In genomic region chr5:73330613-73331012, GRCh38 we compare ENCODE assay signal across 34 cellular contexts.
DNase-seq lines count a peak whose midpoint lies in the region; ATAC-seq, FAIRE-seq and TF ChIP-seq lines count a peak whose summit lies in the region.
"Had no signal": no experiment of that assay in that cellular context is flagged by ENCODE, and none has a peak within 500 bp of the region (broad histone marks: within the 10 kb centered on the region; RNA-seq: fewer than 3 reads in every experiment).

No MANE protein-coding gene starts in this region.

- no peak for ATAC-seq in K562
- ATAC-seq in activated CD8-positive, alpha-beta T cell treated with anti-CD3 and anti-CD28 coated beads for 36 hours = no peak
- ATAC-seq: A549; CD8-positive, alpha-beta T cell had no signal

- peak; percentile 21 for FAIRE-seq in A204.1 (lab: Jason Lieb, UNC)
- FAIRE-seq in K562 (lab: Jason Lieb, UNC) = no peak
- FAIRE-seq: A549, D721Med had no signal

- DNase-seq in K562 (ENCODE audit: extremely low read depth in 1 of 4, low spot score in 3 of 4) (no peak), NCI-H1436 (lab: John Stamatoyannopoulos, UW) (no peak)
- DNase-seq in stimulated activated CD4-positive, alpha-beta T cell treated with anti-CD3 and anti-CD28 coated beads, Interleukin-12 subunit alpha, Interleukin-12 subunit beta, amount 100 ng/mL, for 4 hours = no peak
- DNase-seq in activated CD8-positive, alpha-beta T cell treated with anti-CD3 and anti-CD28 coated beads for 36 hours = no peak
- DNase-seq: 8988T; ACHN; AML-193; BE2C; C1 segment of cervical spinal cord; Caco-2; Calu3; CD4-positive, alpha-beta memory T cell; CD4-positive, alpha-beta T cell; CD4-positive, CD25-positive, alpha-beta regulatory T cell; CD8-positive, alpha-beta memory T cell; CD8-positive, alpha-beta T cell; COR-L47; DMS 273 treated with DMSO at 0.1 percent for 48 hours; DMS153; DMS53; DMS79; DMS79 treated with DMSO at 0.1 percent for 48 hours; DND-41; EL had no signal

- no peaks in the 10 kb centered on the region for H3K9me1 ChIP-seq in K562 (ENCODE audit: control insufficient read depth, insufficient read depth, low read length)

- no peak overlapping the region for H3K9ac ChIP-seq in K562 (ENCODE audit: insufficient read depth in 1 of 2, low read depth in 2 of 2, low read length in 2 of 2)
- H3K9ac ChIP-seq: BLaER1; BLaER1 treated with 17β-estradiol and CSF1 and Interleukin-3, amounts not matched to agents 10 nM and 100 nM had no signal

- H3K27ac ChIP-seq in HEK293 (ENCODE audit: extremely low read depth, low read depth, low read length) (no peak overlapping the region), K562 (ENCODE audit: extremely low read depth, low read depth, low read length) (no peak overlapping the region)
- H3K27ac ChIP-seq: 22Rv1; A549; BLaER1; BLaER1 treated with 17β-estradiol and CSF1 and Interleukin-3, amounts not matched to agents 10 nM and 100 nM; C4-2B had no signal

- TF ChIP-seq CTCF in HEK293 (tag by site-specific recombination; IDR thresholded peaks at IDR 0.05) = no peak
- no peak for TF ChIP-seq CTCF in K562 (IDR thresholded peaks at IDR 0.05 in 2 of 3, conservative IDR thresholded peaks at IDR 0.05 in 1 of 3; ENCODE audit: insufficient read depth in 2 of 3, low read depth in 1 of 3, low read length in 3 of 3)
- TF ChIP-seq CTCF in activated CD8-positive, alpha-beta T cell treated with anti-CD3 and anti-CD28 coated beads for 36 hours (IDR thresholded peaks at IDR 0.05) = no peak

- CTCF ChIA-PET in HEK293 (lab: Yijun Ruan, JAX) = no interaction called here
- CTCF ChIA-PET in K562 (lab: Yijun Ruan, JAX; ENCODE audit: low intra/inter-chr PET ratio) = no interaction called here
- CTCF ChIA-PET in activated CD8-positive, alpha-beta T cell treated with anti-CD3 and anti-CD28 coated beads for 36 hours (lab: Charles Lee) = no interaction called here

- H3K4me3 Mint-ChIP-seq in activated CD8-positive, alpha-beta T cell treated with anti-CD3 and anti-CD28 coated beads for 36 hours = no peak overlapping the region
- H3K4me3 Mint-ChIP-seq: B cell; CD14-positive monocyte; CD4-positive, alpha-beta memory T cell; CD4-positive, alpha-beta T cell; CD4-positive, CD25-positive, alpha-beta regulatory T cell; CD8-positive, alpha-beta memory T cell; CD8-positive, alpha-beta T cell had no signal

- peaks cover 13% of the 10 kb centered on the region for H3K9me3 Mint-ChIP-seq in activated CD8-positive, alpha-beta T cell treated with anti-CD3 and anti-CD28 coated beads for 36 hours

- intact Hi-C loops in K562 (cut with micrococcal nuclease) = no loop called here
- intact Hi-C loops in activated CD8-positive, alpha-beta T cell treated with anti-CD3 and anti-CD28 coated beads for 36 hours (cut with micrococcal nuclease) = no loop called here

- H3K9me3 ChIP-seq in HEK293 (ENCODE audit: control insufficient read depth, insufficient read depth, low read depth, low read length) (no peaks in the 10 kb centered on the region; the same call in 1 of the 2 replicates), K562 (replicated peaks; ENCODE audit: control insufficient read depth, insufficient read depth, low read depth, low read length) (no peaks in the 10 kb centered on the region)
- H3K9me3 ChIP-seq: BE2C had no signal

- POLR2A ChIA-PET in HEK293 (lab: Yijun Ruan, JAX) = no interaction called here
- POLR2A ChIA-PET in K562 (lab: Yijun Ruan, JAX) = no interaction called here
- POLR2A ChIA-PET in activated CD8-positive, alpha-beta T cell treated with anti-CD3 and anti-CD28 coated beads for 36 hours (lab: Charles Lee) = no interaction called here

- no peaks in the 10 kb centered on the region for H3K4me1 Mint-ChIP-seq in activated CD8-positive, alpha-beta T cell treated with anti-CD3 and anti-CD28 coated beads for 36 hours (ENCODE audit: low read depth)
- H3K4me1 Mint-ChIP-seq: B cell; CD4-positive, alpha-beta memory T cell; CD4-positive, CD25-positive, alpha-beta regulatory T cell; CD8-positive, alpha-beta memory T cell had no signal

- peaks cover 37% of the 10 kb centered on the region for H3K27me3 Mint-ChIP-seq in activated CD8-positive, alpha-beta T cell treated with anti-CD3 and anti-CD28 coated beads for 36 hours

- BruUV-seq in K562 (replicated peaks; lab: Mats Ljungman, UMichigan) = no TSS peak

- no peak overlapping the region for H2AFZ ChIP-seq in K562 (ENCODE audit: low read depth, low read length)

- H3K4me2 ChIP-seq in K562 (ENCODE audit: insufficient read depth, low read length) = no peak overlapping the region
- H3K4me2 ChIP-seq: A549; BLaER1; BLaER1 treated with 17β-estradiol and CSF1 and Interleukin-3, amounts not matched to agents 10 nM and 100 nM had no signal

- no peaks in the 10 kb centered on the region for H3K36me3 Mint-ChIP-seq in activated CD8-positive, alpha-beta T cell treated with anti-CD3 and anti-CD28 coated beads for 36 hours (ENCODE audit: low read depth)
- H3K36me3 Mint-ChIP-seq: CD14-positive monocyte; CD4-positive, CD25-positive, alpha-beta regulatory T cell; CD8-positive, alpha-beta T cell had no signal

- 0% methylated on average over 1 of the region's 1 CpG for WGBS in K562 (ENCODE audit: insufficient coverage, low coverage, missing lambda C conversion rate)

- no peaks in the 10 kb centered on the region for H3K27me3 ChIP-seq in K562 (ENCODE audit: control insufficient read depth in 2 of 2, insufficient read depth in 2 of 2, low read length in 2 of 2)
- H3K27me3 ChIP-seq: BLaER1; BLaER1 treated with 17β-estradiol and CSF1 and Interleukin-3, amounts not matched to agents 10 nM and 100 nM had no signal

- TF ChIP-seq EP300 in K562 (IDR thresholded peaks at IDR 0.05; ENCODE audit: low read length) = no peak

- H3K36me3 ChIP-seq in HEK293 (ENCODE audit: control insufficient read depth in 2 of 2, insufficient read depth in 1 of 2, low read length in 2 of 2) (no peaks in the 10 kb centered on the region), K562 (ENCODE audit: control insufficient read depth, insufficient read depth, low read length) (no peaks in the 10 kb centered on the region)
- H3K36me3 ChIP-seq: BE2C; BLaER1; BLaER1 treated with 17β-estradiol and CSF1 and Interleukin-3, amounts not matched to agents 10 nM and 100 nM had no signal

- no peaks in the 10 kb centered on the region for H4K20me1 ChIP-seq in K562 (replicated peaks; ENCODE audit: control insufficient read depth, insufficient read depth, low read length)
- H4K20me1 ChIP-seq: BLaER1; BLaER1 treated with 17β-estradiol and CSF1 and Interleukin-3, amounts not matched to agents 10 nM and 100 nM had no signal

- H3K79me2 ChIP-seq in K562 (ENCODE audit: control insufficient read depth, insufficient read depth, low read length) = no peaks in the 10 kb centered on the region

- in situ Hi-C loops in K562 (cut with MboI) = no loop called here

- H3K27ac Mint-ChIP-seq in activated CD8-positive, alpha-beta T cell treated with anti-CD3 and anti-CD28 coated beads for 36 hours = no peak overlapping the region
- H3K27ac Mint-ChIP-seq: B cell; CD14-positive monocyte; CD4-positive, alpha-beta memory T cell; CD4-positive, alpha-beta T cell; CD4-positive, CD25-positive, alpha-beta regulatory T cell; CD8-positive, alpha-beta memory T cell; CD8-positive, alpha-beta T cell had no signal

- no peak for TF ChIP-seq RAD21 in K562 (CRISPR knock-in tag; conservative IDR thresholded peaks at IDR 0.05 in 1 of 2, IDR thresholded peaks at IDR 0.05 in 1 of 2)

- H3K4me1 ChIP-seq in HEK293 (ENCODE audit: control insufficient read depth, insufficient read depth, low read length) (0 out of 2 replicates have a peak, but pooled peaks cover 3% of the 10 kb centered on the region), K562 (replicated peaks in 1 of 2; ENCODE audit: control insufficient read depth in 2 of 2, insufficient read depth in 2 of 2, low read length in 2 of 2) (no peaks in the 10 kb centered on the region)
- H3K4me1 ChIP-seq: BE2C, BLaER1, Caco-2 had no signal

- no peak for TF ChIP-seq POLR2A in K562 (conservative IDR thresholded peaks at IDR 0.05)

- no peak overlapping the region for H3K4me3 ChIP-seq in HEK293 (ENCODE audit: low read depth, low read length)
- H3K4me3 ChIP-seq in K562 = no peak overlapping the region
- H3K4me3 ChIP-seq: A549; BLaER1; BLaER1 treated with 17β-estradiol and CSF1 and Interleukin-3, amounts not matched to agents 10 nM and 100 nM had no signal

TF ChIP-seq in HEK293, 187 proteins besides CTCF, POLR2A, EP300 and RAD21:
- no peak for TF ChIP-seq ZNF544 (tag by site-specific recombination; IDR thresholded peaks at IDR 0.05)
- TF ChIP-seq SETDB1 (IDR thresholded peaks at IDR 0.05; ENCODE audit: insufficient read length, low read length) = peak; percentile 67

TF ChIP-seq in K562, 482 proteins besides CTCF, POLR2A, EP300 and RAD21:
- TF ChIP-seq ZNF507 (tag; conservative IDR thresholded peaks at IDR 0.05) (peak; percentile 92), FOXK1 (CRISPR knock-in tag; IDR thresholded peaks at IDR 0.05; ENCODE audit: borderline replicate concordance) (no peak)
